In the genomic region with DNA sequence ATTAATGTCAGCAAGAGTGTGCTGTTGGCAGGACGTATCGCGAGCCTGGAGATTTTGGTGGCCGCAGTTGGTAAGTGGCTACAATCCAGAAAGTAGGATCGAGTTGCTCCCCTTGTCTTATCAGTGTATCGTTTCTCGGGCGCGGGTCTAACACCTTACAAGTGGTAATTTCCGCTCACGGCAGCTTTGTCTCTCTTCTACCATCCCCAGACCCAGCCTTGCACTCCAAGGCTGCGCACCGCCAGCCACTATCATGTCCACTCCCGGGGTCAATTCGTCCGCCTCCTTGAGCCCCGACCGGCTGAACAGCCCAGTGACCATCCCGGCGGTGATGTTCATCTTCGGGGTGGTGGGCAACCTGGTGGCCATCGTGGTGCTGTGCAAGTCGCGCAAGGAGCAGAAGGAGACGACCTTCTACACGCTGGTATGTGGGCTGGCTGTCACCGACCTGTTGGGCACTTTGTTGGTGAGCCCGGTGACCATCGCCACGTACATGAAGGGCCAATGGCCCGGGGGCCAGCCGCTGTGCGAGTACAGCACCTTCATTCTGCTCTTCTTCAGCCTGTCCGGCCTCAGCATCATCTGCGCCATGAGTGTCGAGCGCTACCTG, we compare ENCODE assay signal across 8 cellular contexts. TPM values are rescaled to one million over a fixed set of nuclear protein-coding genes. Genes with fewer than 3 reads are reported as not detected.
DNase-seq lines count a peak whose midpoint lies in the region; ATAC-seq and TF ChIP-seq lines count a peak whose summit lies in the region.

No MANE protein-coding gene starts in this region.

- intact Hi-C loops in dendritic cell treated with granulocyte-macrophage colony-stimulating factor and Interleukin-4, amounts not matched to agents 40 ng/mL and 50 ng/mL, for 4 days (cut with micrococcal nuclease), result loop anchor here (2.0 to 5.0 kb wide), 2 partner anchors 196 to 324 kb away; no protein-coding TSS in a partner anchor

- H3K36me3 Mint-ChIP-seq in T-helper 17 cell (ENCODE audit: low read depth) (peaks cover 17% of the 10 kb centered on the region), memory B cell (peaks cover 2% of the 10 kb centered on the region)
- H3K36me3 Mint-ChIP-seq in dendritic cell treated with granulocyte-macrophage colony-stimulating factor and Interleukin-4, amounts not matched to agents 40 ng/mL and 50 ng/mL, for 4 days (ENCODE audit: low read depth), result peaks cover 54% of the 10 kb centered on the region

- WGBS in suprapubic skin, result 2% methylated on average over 18 of the region's 37 CpGs

- H3K4me1 Mint-ChIP-seq in T-helper 17 cell, result peaks cover 57% of the 10 kb centered on the region
- peaks cover 49% of the 10 kb centered on the region for H3K4me1 Mint-ChIP-seq in dendritic cell treated with granulocyte-macrophage colony-stimulating factor and Interleukin-4, amounts not matched to agents 40 ng/mL and 50 ng/mL, for 4 days (ENCODE audit: low read depth)
- H3K4me1 Mint-ChIP-seq in memory B cell, result peaks cover 48% of the 10 kb centered on the region

- TF ChIP-seq CTCF in suprapubic skin (IDR thresholded peaks at IDR 0.05), result peak in 1 of 2 donors; percentile 9

- H3K4me3 ChIP-seq in suprapubic skin, result peak overlapping the region; percentile 88

- no peak for TF ChIP-seq POLR2A in suprapubic skin (IDR thresholded peaks at IDR 0.05)

- H3K9me3 Mint-ChIP-seq in dendritic cell treated with granulocyte-macrophage colony-stimulating factor and Interleukin-4, amounts not matched to agents 40 ng/mL and 50 ng/mL, for 4 days, result no peaks in the 10 kb centered on the region
- no peaks in the 10 kb centered on the region for H3K9me3 Mint-ChIP-seq in memory B cell

- ATAC-seq in GM18498 (IDR thresholded peaks at IDR 0.05; ENCODE audit: unreplicated experiment) (peak; percentile 4), T-helper 17 cell (no peak), memory B cell (ENCODE audit: low read depth) (peak; percentile 11), GM21717 (IDR thresholded peaks at IDR 0.05; ENCODE audit: unreplicated experiment) (no peak), GM19452 (IDR thresholded peaks at IDR 0.05; ENCODE audit: unreplicated experiment) (no peak)

- no peaks in the 10 kb centered on the region for H3K36me3 ChIP-seq in suprapubic skin

- H3K27ac Mint-ChIP-seq in T-helper 17 cell (peak overlapping the region; percentile 98), memory B cell (peak overlapping the region; percentile 99)
- H3K27ac Mint-ChIP-seq in dendritic cell treated with granulocyte-macrophage colony-stimulating factor and Interleukin-4, amounts not matched to agents 40 ng/mL and 50 ng/mL, for 4 days, result peak overlapping the region; percentile 93

- H3K27me3 ChIP-seq in suprapubic skin, result no peaks in the 10 kb centered on the region

- peaks cover 79% of the 10 kb centered on the region for H3K4me1 ChIP-seq in suprapubic skin

- peak overlapping the region; percentile 97 for H3K4me3 Mint-ChIP-seq in T-helper 17 cell
- peak overlapping the region; percentile 98 for H3K4me3 Mint-ChIP-seq in dendritic cell treated with granulocyte-macrophage colony-stimulating factor and Interleukin-4, amounts not matched to agents 40 ng/mL and 50 ng/mL, for 4 days
- H3K4me3 Mint-ChIP-seq in memory B cell, result peak overlapping the region; percentile 100

- TF ChIP-seq EP300 in suprapubic skin (IDR thresholded peaks at IDR 0.05), result no peak

- H3K27me3 Mint-ChIP-seq in T-helper 17 cell (no peaks in the 10 kb centered on the region), memory B cell (no peaks in the 10 kb centered on the region)
- H3K27me3 Mint-ChIP-seq in dendritic cell treated with granulocyte-macrophage colony-stimulating factor and Interleukin-4, amounts not matched to agents 40 ng/mL and 50 ng/mL, for 4 days, result no peaks in the 10 kb centered on the region

- peak overlapping the region; percentile 95 for H3K27ac ChIP-seq in suprapubic skin

- H3K9me3 ChIP-seq in T-helper 17 cell (ENCODE audit: control insufficient read depth, low read length, poor library complexity, severe bottlenecking), result no peaks in the 10 kb centered on the region
- H3K9me3 ChIP-seq in suprapubic skin, result no peaks in the 10 kb centered on the region

- DNase-seq in T-helper 17 cell (peak; percentile 13 to 23 (median 21)), memory B cell (ENCODE audit: low spot score in 2 of 2) (peak; percentile 27 to 41), suprapubic skin (ENCODE audit: low spot score in 2 of 2) (peak in 1 of 2 donors; percentile 71), DMS79 treated with DMSO at 0.1 percent for 48 hours (lab: John Stamatoyannopoulos, UW) (no peak)

RNA-seq across cellular contexts. Expression of a gene that starts 1.1 kb away (rescaled TPM):
- total RNA-seq in T-helper 17 cell (100 to 1,000 TPM; 314 to 339 TPM), suprapubic skin (10 to 100 TPM; 18.7 to 44.7 (median 28.8) TPM)

Comparison
In these comparisons a context has a peak if more than half of its experiments do, and no peak if none do; other contexts are left out.
1. ATAC-seq: peak in GM18498 (single experiment) and memory B cell (single experiment); none in T-helper 17 cell (single experiment), GM21717 (single experiment) and GM19452 (single experiment).
2. RNA of a gene that starts 1.1 kb away (total RNA-seq): 314 to 339 TPM in T-helper 17 cell; 18.7 to 44.7 TPM in suprapubic skin; every median in the first group is over 4 times any median in the second.
3. Peak in every context shown above with its lines, with median percentiles within 50 percentile points of each other: H3K27ac Mint-ChIP-seq and H3K4me3 Mint-ChIP-seq.